17 cellular contexts compared by ENCODE assay signal in the genomic region with DNA sequence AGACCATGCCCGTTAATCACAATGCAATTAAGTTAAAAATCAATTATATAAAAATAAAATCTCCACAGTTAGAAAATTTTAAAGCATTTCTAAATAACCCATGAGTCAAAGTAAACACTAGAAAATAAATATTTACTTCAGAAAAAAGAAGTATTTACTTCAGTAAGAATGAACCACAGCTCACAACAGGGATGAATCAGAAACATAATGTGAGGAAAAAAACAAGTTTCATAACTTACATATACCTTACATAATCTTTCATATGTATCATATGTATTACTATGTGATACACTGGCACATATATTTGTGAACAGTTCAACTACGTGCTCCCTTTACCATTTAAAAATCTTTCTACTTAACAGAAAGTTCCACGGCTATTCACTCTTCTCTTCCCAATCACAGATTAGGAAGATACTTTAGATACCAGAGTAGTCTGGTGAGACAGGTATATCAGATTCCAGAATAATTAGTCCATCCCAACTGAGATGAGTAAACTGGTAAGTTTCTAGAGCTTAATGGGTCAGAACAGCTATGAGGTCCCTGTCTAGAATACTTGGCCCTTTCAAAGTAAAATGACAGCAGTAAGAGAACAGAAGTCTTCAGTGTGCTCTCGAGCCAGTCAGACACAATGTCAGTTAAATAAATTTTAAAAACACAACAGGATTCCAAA.
A peak's percentile ranks its signal among the peaks of the same experiment; 100 is the strongest.
DNase-seq lines count a peak whose midpoint lies in the region; ATAC-seq, FAIRE-seq and TF ChIP-seq lines count a peak whose summit lies in the region.
"Had no signal": no experiment of that assay in that cellular context is flagged by ENCODE, and none has a peak within 500 bp of the region (broad histone marks: within the 10 kb centered on the region; RNA-seq: fewer than 3 reads in every experiment).

No MANE protein-coding gene starts in this region.

- no peak for ATAC-seq in A549
- ATAC-seq in GM19351 (IDR thresholded peaks at IDR 0.05; ENCODE audit: unreplicated experiment), result no peak
- ATAC-seq: K562; stimulated activated naive CD8-positive, alpha-beta T cell treated with anti-CD3 and anti-CD28 coated beads, Interleukin-15, Interleukin-2, amounts not matched to agents 100 U/mL and 50 U/mL, for 24 hours; upper lobe of right lung had no signal

- H3K9me3 ChIP-seq in A549 (no peaks in the 10 kb centered on the region), PC-9 (ENCODE audit: insufficient read depth, low read depth) (no peaks in the 10 kb centered on the region)
- H3K9me3 ChIP-seq: esophagus squamous epithelium, upper lobe of right lung had no signal

- no peak overlapping the region for H2AFZ ChIP-seq in PC-9

- no peak overlapping the region for H4K5ac ChIP-seq in mesendoderm (ENCODE audit: low read length)

- H3K27ac ChIP-seq in A549 (peak overlapping the region; percentile 15 to 58; a peak in 3 of 6 replicates), PC-9 (peak overlapping the region; percentile 25), epithelial cell of prostate (peak overlapping the region; percentile 27), mesendoderm (ENCODE audit: low read depth, low read length) (no peak overlapping the region)
- H3K27ac ChIP-seq: cardiac muscle cell, esophagus squamous epithelium had no signal

- H3K4me2 ChIP-seq in A549, result peak overlapping the region; percentile 63
- peak overlapping the region; percentile 11; the same call in 1 of the 2 replicates for H3K4me2 ChIP-seq in PC-9
- no peak overlapping the region for H3K4me2 ChIP-seq in mesendoderm (ENCODE audit: low read length)

- TF ChIP-seq CTCF in A549 (IDR thresholded peaks at IDR 0.05) (no peak), PC-9 (conservative IDR thresholded peaks at IDR 0.05) (no peak)

- H3K4me3 ChIP-seq in A549 (no peak overlapping the region), PC-9 (no peak overlapping the region), mesendoderm (ENCODE audit: low read length) (no peak overlapping the region)
- H3K4me3 ChIP-seq: cardiac muscle cell, esophagus squamous epithelium, K562, upper lobe of right lung had no signal

- FAIRE-seq in A549 (lab: Jason Lieb, UNC), result no peak
- FAIRE-seq: K562 had no signal

- peaks cover 42% of the 10 kb centered on the region for H3K79me2 ChIP-seq in PC-9 (ENCODE audit: low read depth)
- no peaks in the 10 kb centered on the region for H3K79me2 ChIP-seq in mesendoderm (ENCODE audit: control insufficient read depth, insufficient read depth, low read length)

- TF ChIP-seq RAD21 in A549 (conservative IDR thresholded peaks at IDR 0.05 in 1 of 2, IDR thresholded peaks at IDR 0.05 in 1 of 2), result no peak

- H3K4ac ChIP-seq in mesendoderm (ENCODE audit: low read depth, low read length), result no peak overlapping the region

- no peaks in the 10 kb centered on the region for H3K9me2 ChIP-seq in PC-9 (ENCODE audit: insufficient read depth)

- no peak overlapping the region for H2AK5ac ChIP-seq in mesendoderm (ENCODE audit: low read length)

- WGBS in A549 (ENCODE audit: missing lambda C conversion rate), result 41% methylated on average over 4 of the region's 4 CpGs
- WGBS in mesendoderm (ENCODE audit: extremely low coverage, insufficient coverage, low lambda C conversion rate), result no CpG with 5 or more reads among the region's 4 CpGs

- H4K8ac ChIP-seq in mesendoderm (ENCODE audit: low read depth, low read length), result no peak overlapping the region

- H3K4me1 ChIP-seq in A549, result peaks cover 60% of the 10 kb centered on the region
- H3K4me1 ChIP-seq in PC-9 (replicated peaks; ENCODE audit: insufficient read depth), result peaks cover 26% of the 10 kb centered on the region
- H3K4me1 ChIP-seq in mesendoderm (ENCODE audit: control insufficient read depth, low read depth, low read length), result no peaks in the 10 kb centered on the region

- peaks cover 2% of the 10 kb centered on the region for H3K79me1 ChIP-seq in mesendoderm (ENCODE audit: low read length)

- intact Hi-C loops in PC-9 (cut with micrococcal nuclease; ENCODE audit: unreplicated experiment), result no loop called here

- TF ChIP-seq POLR2A in A549 (IDR thresholded peaks at IDR 0.05; ENCODE audit: low read length), result no peak

- H3K9ac ChIP-seq in mesendoderm (ENCODE audit: low read length), result no peak overlapping the region

- no peak overlapping the region for H3K23ac ChIP-seq in mesendoderm (ENCODE audit: low read length)

- H4K20me1 ChIP-seq in PC-9 (ENCODE audit: insufficient read depth), result no peaks in the 10 kb centered on the region

- H2BK15ac ChIP-seq in mesendoderm (replicated peaks; ENCODE audit: low read depth), result no peak overlapping the region

- H3K18ac ChIP-seq in mesendoderm (ENCODE audit: low read length), result no peak overlapping the region

- no peak overlapping the region for H2BK120ac ChIP-seq in mesendoderm (ENCODE audit: low read depth, low read length)

- H3K36me3 ChIP-seq in PC-9 (ENCODE audit: low read depth) (0 out of 2 replicates have a peak, but pooled peaks cover 3% of the 10 kb centered on the region), mesendoderm (ENCODE audit: control insufficient read depth, insufficient read depth, low read length) (no peaks in the 10 kb centered on the region)
- H3K36me3 ChIP-seq: cardiac muscle cell, esophagus squamous epithelium, upper lobe of right lung had no signal

- POLR2A ChIA-PET in A549 (lab: Yijun Ruan, JAX) (no interaction called here), PC-9 (lab: Charles Lee; ENCODE audit: unreplicated experiment) (no interaction called here)

- CTCF ChIA-PET in A549 (lab: Yijun Ruan, JAX) (interaction anchor here (1.2 kb wide), 1 partner anchor 70 kb away, joined by 4 read pairs; the partner anchor contains the start of gene SH3RF1), PC-9 (lab: Charles Lee) (no interaction called here)

- no peak for DNase-seq in A549 (ENCODE audit: low read depth in 1 of 2, low spot score in 1 of 2)
- DNase-seq in PC-9, result peak in 1 of 2 experiments; percentile 55
- no peak for DNase-seq in epithelial cell of prostate (ENCODE audit: low read depth, low spot score)
- DNase-seq in mesendoderm, result peak; percentile 22
- no peak for DNase-seq in glomerular visceral epithelial cell (ENCODE audit: extremely low spot score)
- no peak for DNase-seq in ureter (ENCODE audit: low spot score)
- DNase-seq in NCI-H1105 (lab: John Stamatoyannopoulos, UW), result no peak
- DNase-seq: activated naive CD8-positive, alpha-beta T cell treated with anti-CD3 and anti-CD28 coated beads for 36 hours; CD8-positive, alpha-beta memory T cell; esophagus squamous epithelium; NCI-H2029; right cardiac atrium; stimulated activated naive CD8-positive, alpha-beta T cell treated with anti-CD3 and anti-CD28 coated beads, Interleukin-15, Interleukin-2, amounts not matched to agents 100 U/mL and 50 U/mL, for 24 hours; upper lobe of right lung had no signal

- no peak overlapping the region for H2BK5ac ChIP-seq in mesendoderm (ENCODE audit: low read length)

- BruUV-seq in PC-9 (replicated peaks; lab: Mats Ljungman, UMichigan), result no TSS peak

- H3K56ac ChIP-seq in mesendoderm (ENCODE audit: low read length), result no peak overlapping the region

- H3F3A ChIP-seq in PC-9 (ENCODE audit: insufficient read depth, low read depth), result no peaks in the 10 kb centered on the region

- no peak for TF ChIP-seq EP300 in A549 (IDR thresholded peaks at IDR 0.05)

- no peaks in the 10 kb centered on the region for H3K27me3 ChIP-seq in PC-9 (ENCODE audit: insufficient read depth, low read depth)
- H3K27me3 ChIP-seq in mesendoderm (ENCODE audit: insufficient read depth, low read length, poor library complexity), result no peaks in the 10 kb centered on the region
- H3K27me3 ChIP-seq: cardiac muscle cell, esophagus squamous epithelium, upper lobe of right lung had no signal

TF ChIP-seq in A549, 52 proteins besides CTCF, POLR2A, EP300 and RAD21:
- TF ChIP-seq HEYL (CRISPR knock-in tag; IDR thresholded peaks at IDR 0.05), result no peak
- no peak for TF ChIP-seq ZFP36 (IDR thresholded peaks at IDR 0.05; ENCODE audit: borderline replicate concordance, partially characterized antibody)
- no peak for TF ChIP-seq FOSL2 (IDR thresholded peaks at IDR 0.05)
- TF ChIP-seq FOSL2 (CRISPR knock-in tag; IDR thresholded peaks at IDR 0.05), result peak; percentile 47; the same call in 1 of the 2 replicates
- TF ChIP-seq, protein P1, sequence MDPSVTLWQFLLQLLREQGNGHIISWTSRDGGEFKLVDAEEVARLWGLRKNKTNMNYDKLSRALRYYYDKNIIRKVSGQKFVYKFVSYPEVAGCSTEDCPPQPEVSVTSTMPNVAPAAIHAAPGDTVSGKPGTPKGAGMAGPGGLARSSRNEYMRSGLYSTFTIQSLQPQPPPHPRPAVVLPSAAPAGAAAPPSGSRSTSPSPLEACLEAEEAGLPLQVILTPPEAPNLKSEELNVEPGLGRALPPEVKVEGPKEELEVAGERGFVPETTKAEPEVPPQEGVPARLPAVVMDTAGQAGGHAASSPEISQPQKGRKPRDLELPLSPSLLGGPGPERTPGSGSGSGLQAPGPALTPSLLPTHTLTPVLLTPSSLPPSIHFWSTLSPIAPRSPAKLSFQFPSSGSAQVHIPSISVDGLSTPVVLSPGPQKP (IDR thresholded peaks at IDR 0.05; ENCODE audit: low read depth, low read length), result no peak
- TF ChIP-seq BHLHE40 (IDR thresholded peaks at IDR 0.05; ENCODE audit: low read depth, low read length), result no peak
- TF ChIP-seq, protein P2, sequence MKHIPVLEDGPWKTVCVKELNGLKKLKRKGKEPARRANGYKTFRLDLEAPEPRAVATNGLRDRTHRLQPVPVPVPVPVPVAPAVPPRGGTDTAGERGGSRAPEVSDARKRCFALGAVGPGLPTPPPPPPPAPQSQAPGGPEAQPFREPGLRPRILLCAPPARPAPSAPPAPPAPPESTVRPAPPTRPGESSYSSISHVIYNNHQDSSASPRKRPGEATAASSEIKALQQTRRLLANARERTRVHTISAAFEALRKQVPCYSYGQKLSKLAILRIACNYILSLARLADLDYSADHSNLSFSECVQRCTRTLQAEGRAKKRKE (CRISPR knock-in tag; IDR thresholded peaks at IDR 0.05; ENCODE audit: low read depth), result no peak
- TF ChIP-seq MAZ (IDR thresholded peaks at IDR 0.05; ENCODE audit: borderline replicate concordance, low read depth, low read length), result no peak
